8 cellular contexts compared by ENCODE assay signal in the genomic region with DNA sequence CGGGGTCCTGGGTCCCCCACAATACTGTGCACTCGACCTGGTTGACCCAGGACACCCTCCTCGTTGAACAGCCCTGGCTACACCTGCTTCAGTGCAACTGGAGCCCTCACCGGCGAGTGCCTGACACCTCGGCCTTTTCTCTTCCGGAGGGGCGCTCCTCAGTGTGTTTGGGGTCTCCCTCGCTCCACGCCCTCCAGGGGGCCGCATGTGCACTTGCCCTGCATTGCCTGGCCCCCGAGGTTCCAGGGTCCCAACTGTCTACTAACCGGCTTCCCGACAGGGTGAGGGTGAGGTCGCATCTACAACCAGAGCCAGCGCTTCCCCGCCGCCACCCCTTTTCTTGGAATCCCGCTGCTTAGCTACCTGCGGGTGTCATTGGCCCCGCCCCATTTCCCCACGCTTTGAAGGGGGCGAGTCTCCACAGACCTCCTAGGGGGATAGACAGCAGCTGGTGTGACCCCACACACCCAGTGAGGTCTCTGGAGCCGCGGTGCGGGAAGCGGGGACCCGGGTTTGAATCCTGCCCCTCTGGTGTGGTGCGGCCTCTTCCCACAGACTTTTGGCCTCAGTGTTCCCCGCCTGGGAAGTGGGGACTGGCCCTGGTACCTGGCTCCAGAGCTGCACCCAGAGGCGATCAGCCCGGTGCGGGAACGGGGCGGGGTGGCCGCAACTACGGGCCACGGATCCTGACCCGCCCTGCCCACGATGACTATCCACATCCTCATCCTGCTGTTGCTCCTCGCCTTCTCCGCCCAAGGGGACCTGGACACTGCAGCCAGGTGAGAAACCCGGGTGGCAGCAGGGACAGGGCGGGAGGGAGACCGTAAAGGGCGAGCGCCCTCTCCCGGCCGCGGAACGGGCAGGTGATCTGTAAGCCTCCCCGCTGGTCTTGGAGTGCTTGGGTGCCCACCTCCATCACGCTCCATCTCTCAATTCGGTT. TPM values are rescaled to one million over a fixed set of nuclear protein-coding genes. Genes with fewer than 3 reads are reported as not detected.
DNase-seq lines count a peak whose midpoint lies in the region; ATAC-seq and TF ChIP-seq lines count a peak whose summit lies in the region.

A gene with protein sequence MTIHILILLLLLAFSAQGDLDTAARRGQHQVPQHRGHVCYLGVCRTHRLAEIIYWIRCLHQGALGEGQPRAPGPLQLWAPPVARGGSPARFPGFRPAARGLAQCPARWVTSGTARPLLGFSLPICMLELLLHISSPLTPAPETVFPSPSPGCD (plus strand): TSS at position 462 of the 940 bp plus-strand sequence. CDS start 244 bp downstream, at position 706.

- H3K4me3 ChIP-seq in AG04449 (ENCODE audit: low read depth, low read length) = peak within 1 kb of the TSS; percentile 64
- peak within 1 kb of the TSS; percentile 74 for H3K4me3 ChIP-seq in H7 (ENCODE audit: insufficient read depth, low read depth, low read length)
- H3K4me3 ChIP-seq in suprapubic skin = peak within 1 kb of the TSS; percentile 57

- WGBS in suprapubic skin = 20% methylated on average over 25 of the region's 54 CpGs

- CTCF ChIA-PET in AG04449 (lab: Yijun Ruan, JAX) = interaction anchor here (0.7 to 5.5 kb wide), 6 partner anchors 8 to 120 kb away, joined by 3 to 39 read pairs (median 4); a partner anchor contains a TSS

- peak within 1 kb of the TSS; percentile 52 for H3K4me3 Mint-ChIP-seq in dendritic cell treated with granulocyte-macrophage colony-stimulating factor and Interleukin-4, amounts not matched to agents 40 ng/mL and 50 ng/mL, for 4 days

- peaks cover 47% of the 10 kb centered on the region for H3K4me1 Mint-ChIP-seq in dendritic cell treated with granulocyte-macrophage colony-stimulating factor and Interleukin-4, amounts not matched to agents 40 ng/mL and 50 ng/mL, for 4 days (ENCODE audit: low read depth)

- H3K27ac Mint-ChIP-seq in dendritic cell treated with granulocyte-macrophage colony-stimulating factor and Interleukin-4, amounts not matched to agents 40 ng/mL and 50 ng/mL, for 4 days = peak within 1 kb of the TSS; percentile 61

- intact Hi-C loops in dendritic cell treated with granulocyte-macrophage colony-stimulating factor and Interleukin-4, amounts not matched to agents 40 ng/mL and 50 ng/mL, for 4 days (cut with micrococcal nuclease) = no loop called here

- H3K9me3 Mint-ChIP-seq in dendritic cell treated with granulocyte-macrophage colony-stimulating factor and Interleukin-4, amounts not matched to agents 40 ng/mL and 50 ng/mL, for 4 days = no peaks in the 10 kb centered on the region

- H3K27me3 ChIP-seq in H7 (ENCODE audit: control insufficient read depth, insufficient read depth, low read length) (no peaks in the 10 kb centered on the region), suprapubic skin (no peaks in the 10 kb centered on the region)

- H3K36me3 Mint-ChIP-seq in dendritic cell treated with granulocyte-macrophage colony-stimulating factor and Interleukin-4, amounts not matched to agents 40 ng/mL and 50 ng/mL, for 4 days (ENCODE audit: low read depth) = peaks cover 52% of the 10 kb centered on the region

- no peaks in the 10 kb centered on the region for H3K9me3 ChIP-seq in suprapubic skin

- peaks cover 27% of the 10 kb centered on the region for H3K4me1 ChIP-seq in suprapubic skin

- in situ Hi-C loops in KBM-7 (cut with MboI; ENCODE audit: low pct_unique_long_range_greater_than_20kb, low sequenced_read_pairs) = no loop called here

- peaks cover 22% of the 10 kb centered on the region for H3K36me3 ChIP-seq in H7 (replicated peaks; ENCODE audit: control insufficient read depth, insufficient read depth, low read length)
- peaks cover 28% of the 10 kb centered on the region for H3K36me3 ChIP-seq in suprapubic skin

- ATAC-seq in SK-N-SH treated with all-trans-retinoic acid at 6 μM for 48 hours = peak; percentile 69
- ATAC-seq in GM21526 (IDR thresholded peaks at IDR 0.05; ENCODE audit: low FRiP score, unreplicated experiment) = no peak

- peak within 1 kb of the TSS; percentile 49 for H3K27ac ChIP-seq in suprapubic skin

- no peak for TF ChIP-seq POLR2A in suprapubic skin (IDR thresholded peaks at IDR 0.05)

- DNase-seq in AG04449 (ENCODE audit: low read depth, low spot score) (no peak), H7 (peak; percentile 83), lung microvascular endothelial cell (ENCODE audit: low read depth in 2 of 2) (peak; percentile 39 to 49), suprapubic skin (ENCODE audit: low spot score in 2 of 2) (peak in 1 of 2 donors; percentile 83), KBM-7 (no peak)

- no peak for TF ChIP-seq EP300 in suprapubic skin (IDR thresholded peaks at IDR 0.05)

- H3K27me3 Mint-ChIP-seq in dendritic cell treated with granulocyte-macrophage colony-stimulating factor and Interleukin-4, amounts not matched to agents 40 ng/mL and 50 ng/mL, for 4 days = peaks cover 54% of the 10 kb centered on the region

- TF ChIP-seq CTCF in AG04449 (IDR thresholded peaks at IDR 0.05; ENCODE audit: insufficient read depth, low read length, missing control alignments) (peak; percentile 70), suprapubic skin (IDR thresholded peaks at IDR 0.05) (peak in 1 of 2 donors; percentile 68)

- POLR2A ChIA-PET in AG04449 (lab: Yijun Ruan, JAX) = no interaction called here

TF ChIP-seq in SK-N-SH treated with all-trans-retinoic acid at 6 μM for 48 hours, 23 proteins besides CTCF, POLR2A, EP300 and RAD21:
- TF ChIP-seq RARB (CRISPR knock-in tag; IDR thresholded peaks at IDR 0.05) (no peak), ARNTL (CRISPR knock-in tag; IDR thresholded peaks at IDR 0.05; ENCODE audit: borderline replicate concordance, low read depth) (no peak), ZFP30 (CRISPR knock-in tag; IDR thresholded peaks at IDR 0.05) (no peak), OSR1 (CRISPR knock-in tag; IDR thresholded peaks at IDR 0.05) (no peak), ZNF8 (CRISPR knock-in tag; IDR thresholded peaks at IDR 0.05) (no peak), ZFP3 (CRISPR knock-in tag; IDR thresholded peaks at IDR 0.05) (no peak)
- TF ChIP-seq, protein P1, sequence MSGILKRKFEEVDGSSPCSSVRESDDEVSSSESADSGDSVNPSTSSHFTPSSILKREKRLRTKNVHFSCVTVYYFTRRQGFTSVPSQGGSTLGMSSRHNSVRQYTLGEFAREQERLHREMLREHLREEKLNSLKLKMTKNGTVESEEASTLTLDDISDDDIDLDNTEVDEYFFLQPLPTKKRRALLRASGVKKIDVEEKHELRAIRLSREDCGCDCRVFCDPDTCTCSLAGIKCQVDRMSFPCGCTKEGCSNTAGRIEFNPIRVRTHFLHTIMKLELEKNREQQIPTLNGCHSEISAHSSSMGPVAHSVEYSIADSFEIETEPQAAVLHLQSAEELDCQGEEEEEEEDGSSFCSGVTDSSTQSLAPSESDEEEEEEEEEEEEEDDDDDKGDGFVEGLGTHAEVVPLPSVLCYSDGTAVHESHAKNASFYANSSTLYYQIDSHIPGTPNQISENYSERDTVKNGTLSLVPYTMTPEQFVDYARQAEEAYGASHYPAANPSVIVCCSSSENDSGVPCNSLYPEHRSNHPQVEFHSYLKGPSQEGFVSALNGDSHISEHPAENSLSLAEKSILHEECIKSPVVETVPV (CRISPR knock-in tag; IDR thresholded peaks at IDR 0.05) = no peak
- TF ChIP-seq, protein P2, sequence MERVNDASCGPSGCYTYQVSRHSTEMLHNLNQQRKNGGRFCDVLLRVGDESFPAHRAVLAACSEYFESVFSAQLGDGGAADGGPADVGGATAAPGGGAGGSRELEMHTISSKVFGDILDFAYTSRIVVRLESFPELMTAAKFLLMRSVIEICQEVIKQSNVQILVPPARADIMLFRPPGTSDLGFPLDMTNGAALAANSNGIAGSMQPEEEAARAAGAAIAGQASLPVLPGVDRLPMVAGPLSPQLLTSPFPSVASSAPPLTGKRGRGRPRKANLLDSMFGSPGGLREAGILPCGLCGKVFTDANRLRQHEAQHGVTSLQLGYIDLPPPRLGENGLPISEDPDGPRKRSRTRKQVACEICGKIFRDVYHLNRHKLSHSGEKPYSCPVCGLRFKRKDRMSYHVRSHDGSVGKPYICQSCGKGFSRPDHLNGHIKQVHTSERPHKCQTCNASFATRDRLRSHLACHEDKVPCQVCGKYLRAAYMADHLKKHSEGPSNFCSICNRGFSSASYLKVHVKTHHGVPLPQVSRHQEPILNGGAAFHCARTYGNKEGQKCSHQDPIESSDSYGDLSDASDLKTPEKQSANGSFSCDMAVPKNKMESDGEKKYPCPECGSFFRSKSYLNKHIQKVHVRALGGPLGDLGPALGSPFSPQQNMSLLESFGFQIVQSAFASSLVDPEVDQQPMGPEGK (CRISPR knock-in tag; IDR thresholded peaks at IDR 0.05; ENCODE audit: borderline replicate concordance) = no peak
TF ChIP-seq in SK-N-SH treated with all-trans-retinoic acid at 6 μM for 48 hours: peak in this region for 0.

RNA-seq across cellular contexts. Expression of the gene that starts here (rescaled TPM):
- total RNA-seq in H7 (2014; rRNA removed; shearing (Covaris generic)) = 1.4 and 1.8 TPM in 2 replicates
- total RNA-seq in lung microvascular endothelial cell = 0.22 and 0.40 TPM in 2 replicates
- total RNA-seq in suprapubic skin = 1 to 10 TPM; 1.8 to 7.6 (median 4.1) TPM

Comparison
In these comparisons a context has a peak if more than half of its experiments do, and no peak if none do; other contexts are left out.
1. Peak in DNase-seq in lung microvascular endothelial cell; RNA of the gene not detected or under 1 TPM.